Comparison of ENCODE assay signal across 10 cellular contexts in genomic region chr7:75565129-75565528, GRCh38.
A peak's percentile ranks its signal among the peaks of the same experiment; 100 is the strongest.
DNase-seq lines count a peak whose midpoint lies in the region; ATAC-seq, FAIRE-seq and TF ChIP-seq lines count a peak whose summit lies in the region.
"Had no signal": no experiment of that assay in that cellular context is flagged by ENCODE, and none has a peak within 500 bp of the region (broad histone marks: within the 10 kb centered on the region; RNA-seq: fewer than 3 reads in every experiment).

No MANE protein-coding gene starts in this region.

- no peak for TF ChIP-seq POLR2A in K562 (conservative IDR thresholded peaks at IDR 0.05)
- TF ChIP-seq POLR2A in tibial nerve (IDR thresholded peaks at IDR 0.05) = no peak

- H3K79me2 ChIP-seq in K562 (ENCODE audit: control insufficient read depth, insufficient read depth, low read length) = no peaks in the 10 kb centered on the region

- H3K4me3 Mint-ChIP-seq in T-helper 2 cell treated with Interferon-gamma antibody and Interleukin-4, amounts not matched to agents 5 μg/mL and 100 μg/mL, for 36 hours = no peak overlapping the region
- no peak overlapping the region for H3K4me3 Mint-ChIP-seq in CD8-positive, alpha-beta memory T cell
- H3K4me3 Mint-ChIP-seq: stimulated activated memory B cell treated with anti-CD40 and anti-IgM and Interleukin-4, amounts not matched to agents 10 μg/mL and 1 μg/mL and 100 μg/mL, for 72 hours had no signal

- H3K36me3 ChIP-seq in K562 (ENCODE audit: control insufficient read depth, insufficient read depth, low read length) (peaks cover 4% of the 10 kb centered on the region; the same call in 1 of the 3 replicates), kidney (ENCODE audit: control insufficient read depth in 1 of 2, insufficient read depth in 2 of 2, low read length in 2 of 2) (peaks cover 12 to 31% of the 10 kb centered on the region in 2 donors), tibial nerve (peaks cover 0 to 97% (median 10%) of the 10 kb centered on the region in 3 donors)
- no peaks in the 10 kb centered on the region for H3K36me3 ChIP-seq in CD8-positive, alpha-beta memory T cell (ENCODE audit: insufficient read depth, low read length)

- whole genome bisulfite sequencing in K562 (ENCODE audit: insufficient coverage, low coverage, missing lambda C conversion rate) = 40% methylated on average over 4 of the region's 4 CpGs
- WGBS in tibial nerve, 2 donors = 31 to 33% methylated on average over 3 to 4 of the region's 4 CpGs

- no peak overlapping the region for H3K4me2 ChIP-seq in K562 (ENCODE audit: insufficient read depth, low read length)

- no peak for DNase-seq in T-helper 2 cell treated with Interferon-gamma antibody and Interleukin-4, amounts not matched to agents 5 μg/mL and 100 μg/mL, for 36 hours (ENCODE audit: low spot score)
- no peak for DNase-seq in T-helper 2 cell
- DNase-seq in K562 (ENCODE audit: extremely low read depth in 1 of 4, low spot score in 3 of 4) = no peak
- no peak for DNase-seq in kidney
- DNase-seq in tibial nerve (ENCODE audit: low spot score in 2 of 2) = peak in 1 of 2 donors; percentile 61
- DNase-seq in GM10266 (ENCODE audit: extremely low spot score) = no peak
- DNase-seq in HEK293T (ENCODE audit: extremely low spot score) = no peak
- no peak for DNase-seq in CD8-positive, alpha-beta memory T cell

- no peaks in the 10 kb centered on the region for H3K27me3 Mint-ChIP-seq in T-helper 2 cell treated with Interferon-gamma antibody and Interleukin-4, amounts not matched to agents 5 μg/mL and 100 μg/mL, for 36 hours (ENCODE audit: low read depth)
- H3K27me3 Mint-ChIP-seq in CD8-positive, alpha-beta memory T cell = peaks cover 0 to 1% of the 10 kb centered on the region in 2 donors
- H3K27me3 Mint-ChIP-seq: stimulated activated memory B cell treated with anti-CD40 and anti-IgM and Interleukin-4, amounts not matched to agents 10 μg/mL and 1 μg/mL and 100 μg/mL, for 72 hours had no signal

- BruUV-seq in K562 (replicated peaks; lab: Mats Ljungman, UMichigan) = no TSS peak

- FAIRE-seq in K562 (lab: Jason Lieb, UNC) (peak; percentile 42), kidney (lab: Jason Lieb, UNC) (peak; percentile 17)
- FAIRE-seq: TTC549 had no signal

- H3K36me3 Mint-ChIP-seq in T-helper 2 cell treated with Interferon-gamma antibody and Interleukin-4, amounts not matched to agents 5 μg/mL and 100 μg/mL, for 36 hours (ENCODE audit: low read depth) = peaks cover 9% of the 10 kb centered on the region
- peaks cover 27 to 65% (median 47%) of the 10 kb centered on the region in 3 donors for H3K36me3 Mint-ChIP-seq in CD8-positive, alpha-beta memory T cell

- CTCF ChIA-PET in K562 (lab: Yijun Ruan, JAX; ENCODE audit: low intra/inter-chr PET ratio) (no interaction called here), HEK293T (lab: Yijun Ruan, JAX) (no interaction called here)
- CTCF ChIA-PET in CD8-positive, alpha-beta memory T cell (lab: Charles Lee) = no interaction called here

- H4K20me1 ChIP-seq in K562 (replicated peaks; ENCODE audit: control insufficient read depth, insufficient read depth, low read length) = no peaks in the 10 kb centered on the region

- POLR2A ChIA-PET in K562 (lab: Yijun Ruan, JAX) (interaction anchor here (1.0 kb wide), 2 partner anchors 16 to 18 kb away, joined by 4 to 5 read pairs; no protein-coding TSS in a partner anchor), HEK293T (lab: Yijun Ruan, JAX) (no interaction called here)
- POLR2A ChIA-PET in CD8-positive, alpha-beta memory T cell (lab: Charles Lee) = no interaction called here

- intact Hi-C loops in K562 (cut with micrococcal nuclease) (no loop called here), kidney (cut with DNase I) (no loop called here)

- H3K27ac ChIP-seq in K562 (ENCODE audit: extremely low read depth, low read depth, low read length) (no peak overlapping the region), kidney (ENCODE audit: low read depth in 2 of 2, low read length in 2 of 2) (peak overlapping the region; percentile 70 to 78), tibial nerve (peak overlapping the region in 3 of 4 donors; percentile 41 to 62 (median 59))
- no peak overlapping the region for H3K27ac ChIP-seq in CD8-positive, alpha-beta memory T cell (ENCODE audit: low read depth, low read length)

- H3K9me3 Mint-ChIP-seq in T-helper 2 cell treated with Interferon-gamma antibody and Interleukin-4, amounts not matched to agents 5 μg/mL and 100 μg/mL, for 36 hours = peaks cover 6% of the 10 kb centered on the region
- peaks cover 11 to 24% (median 19%) of the 10 kb centered on the region in 5 donors for H3K9me3 Mint-ChIP-seq in CD8-positive, alpha-beta memory T cell

- TF ChIP-seq RAD21 in K562 (CRISPR knock-in tag; conservative IDR thresholded peaks at IDR 0.05 in 1 of 2, IDR thresholded peaks at IDR 0.05 in 1 of 2) = no peak

- H3K27me3 ChIP-seq in K562 (ENCODE audit: control insufficient read depth in 2 of 2, insufficient read depth in 2 of 2, low read length in 2 of 2) (no peaks in the 10 kb centered on the region), tibial nerve (no peaks in the 10 kb centered on the region)
- H3K27me3 ChIP-seq in CD8-positive, alpha-beta memory T cell (ENCODE audit: insufficient read depth, low read length, poor library complexity, severe bottlenecking) = no peaks in the 10 kb centered on the region

- no peak for TF ChIP-seq EP300 in K562 (IDR thresholded peaks at IDR 0.05; ENCODE audit: low read length)
- peak in 1 of 2 donors; percentile 77 for TF ChIP-seq EP300 in tibial nerve (IDR thresholded peaks at IDR 0.05)

- H3K9me3 ChIP-seq in K562 (replicated peaks; ENCODE audit: control insufficient read depth, insufficient read depth, low read depth, low read length) = no peaks in the 10 kb centered on the region
- no peaks in the 10 kb centered on the region for H3K9me3 ChIP-seq in kidney (ENCODE audit: control insufficient read depth in 1 of 2, low read length in 2 of 2)
- no peaks in the 10 kb centered on the region for H3K9me3 ChIP-seq in tibial nerve
- no peaks in the 10 kb centered on the region for H3K9me3 ChIP-seq in CD8-positive, alpha-beta memory T cell (ENCODE audit: low read length)

- ATAC-seq in K562 = no peak
- ATAC-seq: stimulated activated memory B cell treated with anti-CD40 and anti-IgM and Interleukin-4, amounts not matched to agents 10 μg/mL and 1 μg/mL and 100 μg/mL, for 72 hours had no signal

- no peak overlapping the region for H2AFZ ChIP-seq in K562 (ENCODE audit: low read depth, low read length)

- in situ Hi-C loops in K562 (cut with MboI) = no loop called here

- H3K9ac ChIP-seq in K562 (ENCODE audit: insufficient read depth in 1 of 2, low read depth in 2 of 2, low read length in 2 of 2) (no peak overlapping the region; a peak in 1 of 4 replicates), kidney (ENCODE audit: low read length in 2 of 2) (no peak overlapping the region)

- H3K4me1 ChIP-seq in K562 (replicated peaks in 1 of 2; ENCODE audit: control insufficient read depth in 2 of 2, insufficient read depth in 2 of 2, low read length in 2 of 2) (peaks cover 0 to 7% of the 10 kb centered on the region in 2 experiments; a peak in 1 of 5 replicates), kidney (ENCODE audit: control insufficient read depth in 1 of 2, insufficient read depth in 1 of 2, low read depth in 1 of 2, low read length in 2 of 2) (peaks cover 12% of the 10 kb centered on the region in 2 donors), tibial nerve (peaks cover 0 to 18% (median 0%) of the 10 kb centered on the region in 4 donors)
- H3K4me1 ChIP-seq in CD8-positive, alpha-beta memory T cell (ENCODE audit: insufficient read depth, low read length) = no peaks in the 10 kb centered on the region

- peak overlapping the region; percentile 63 for H3K27ac Mint-ChIP-seq in T-helper 2 cell treated with Interferon-gamma antibody and Interleukin-4, amounts not matched to agents 5 μg/mL and 100 μg/mL, for 36 hours
- H3K27ac Mint-ChIP-seq in CD8-positive, alpha-beta memory T cell = peak overlapping the region in 1 of 8 donors; percentile 91
- H3K27ac Mint-ChIP-seq: stimulated activated memory B cell treated with anti-CD40 and anti-IgM and Interleukin-4, amounts not matched to agents 10 μg/mL and 1 μg/mL and 100 μg/mL, for 72 hours had no signal

- H3K4me3 ChIP-seq in K562 (no peak overlapping the region), kidney (ENCODE audit: low read length in 2 of 2) (no peak overlapping the region), tibial nerve (no peak overlapping the region)
- H3K4me3 ChIP-seq in CD8-positive, alpha-beta memory T cell (ENCODE audit: low read length) = no peak overlapping the region

- H3K4me1 Mint-ChIP-seq in T-helper 2 cell treated with Interferon-gamma antibody and Interleukin-4, amounts not matched to agents 5 μg/mL and 100 μg/mL, for 36 hours (ENCODE audit: low read depth) = peaks cover 3% of the 10 kb centered on the region
- H3K4me1 Mint-ChIP-seq in CD8-positive, alpha-beta memory T cell = no peaks in the 10 kb centered on the region
- H3K4me1 Mint-ChIP-seq: stimulated activated memory B cell treated with anti-CD40 and anti-IgM and Interleukin-4, amounts not matched to agents 10 μg/mL and 1 μg/mL and 100 μg/mL, for 72 hours had no signal

- no peaks in the 10 kb centered on the region for H3K9me1 ChIP-seq in K562 (ENCODE audit: control insufficient read depth, insufficient read depth, low read length)

- TF ChIP-seq CTCF in K562 (IDR thresholded peaks at IDR 0.05 in 2 of 3, conservative IDR thresholded peaks at IDR 0.05 in 1 of 3; ENCODE audit: insufficient read depth in 2 of 3, low read depth in 1 of 3, low read length in 3 of 3) (no peak), kidney (IDR thresholded peaks at IDR 0.05; ENCODE audit: borderline replicate concordance, extremely low read depth, insufficient read depth) (no peak), tibial nerve (IDR thresholded peaks at IDR 0.05) (no peak), GM10266 (IDR thresholded peaks at IDR 0.05; ENCODE audit: control insufficient read depth, insufficient read depth, low read depth, missing control alignments) (no peak)

TF ChIP-seq in HEK293T, 16 proteins besides CTCF, POLR2A, EP300 and RAD21:
- no peak for TF ChIP-seq CTBP1 (IDR thresholded peaks at IDR 0.05; ENCODE audit: borderline replicate concordance)
- TF ChIP-seq BHLHE40 (IDR thresholded peaks at IDR 0.05; ENCODE audit: borderline replicate concordance) = no peak
- TF ChIP-seq, protein P1, sequence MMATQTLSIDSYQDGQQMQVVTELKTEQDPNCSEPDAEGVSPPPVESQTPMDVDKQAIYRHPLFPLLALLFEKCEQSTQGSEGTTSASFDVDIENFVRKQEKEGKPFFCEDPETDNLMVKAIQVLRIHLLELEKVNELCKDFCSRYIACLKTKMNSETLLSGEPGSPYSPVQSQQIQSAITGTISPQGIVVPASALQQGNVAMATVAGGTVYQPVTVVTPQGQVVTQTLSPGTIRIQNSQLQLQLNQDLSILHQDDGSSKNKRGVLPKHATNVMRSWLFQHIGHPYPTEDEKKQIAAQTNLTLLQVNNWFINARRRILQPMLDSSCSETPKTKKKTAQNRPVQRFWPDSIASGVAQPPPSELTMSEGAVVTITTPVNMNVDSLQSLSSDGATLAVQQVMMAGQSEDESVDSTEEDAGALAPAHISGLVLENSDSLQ (IDR thresholded peaks at IDR 0.05) = no peak
- TF ChIP-seq ARNT (IDR thresholded peaks at IDR 0.05) = no peak
- no peak for TF ChIP-seq L3MBTL2 (conservative IDR thresholded peaks at IDR 0.05)
- no peak for TF ChIP-seq SUZ12 (IDR thresholded peaks at IDR 0.05)

Comparison
In these comparisons a context has a peak if more than half of its experiments do, and no peak if none do; other contexts are left out.
1. H3K27ac ChIP-seq: peak in kidney (2 of 2) and tibial nerve (3 of 4); none in K562 (single experiment) and CD8-positive, alpha-beta memory T cell (single experiment).